In genomic region chr13:19601749-19602725, GRCh38 we compare ENCODE assay signal across 8 cellular contexts. TPM values are rescaled to one million over a fixed set of nuclear protein-coding genes. Genes with fewer than 3 reads are reported as not detected.
DNase-seq lines count a peak whose midpoint lies in the region; ATAC-seq and TF ChIP-seq lines count a peak whose summit lies in the region.

No MANE protein-coding gene starts in this region.

- H3K4me3 Mint-ChIP-seq in CD8-positive, alpha-beta memory T cell: peak overlapping the region; percentile 16 to 84 (median 51)

- peaks cover 64 to 69% of the 10 kb centered on the region in 2 donors for H3K27me3 Mint-ChIP-seq in CD8-positive, alpha-beta memory T cell

- H3K4me3 ChIP-seq in CD8-positive, alpha-beta memory T cell (ENCODE audit: low read length): no peak overlapping the region
- peak overlapping the region; percentile 73 for H3K4me3 ChIP-seq in left ventricle myocardium inferior

- peak; percentile 82 for ATAC-seq in GM18873 (IDR thresholded peaks at IDR 0.05; ENCODE audit: low FRiP score, unreplicated experiment)
- peak; percentile 76 for ATAC-seq in HG03045 (IDR thresholded peaks at IDR 0.05; ENCODE audit: unreplicated experiment)
- ATAC-seq in sciatic nerve: peak; percentile 32

- no peaks in the 10 kb centered on the region for H3K36me3 ChIP-seq in CD8-positive, alpha-beta memory T cell (ENCODE audit: insufficient read depth, low read length)
- H3K36me3 ChIP-seq in left ventricle myocardium inferior: no peaks in the 10 kb centered on the region

- intact Hi-C loops in left ventricle myocardium inferior (cut with micrococcal nuclease) (no loop called here), sciatic nerve (cut with DNase I) (no loop called here)

- H3K4me1 Mint-ChIP-seq in CD8-positive, alpha-beta memory T cell: peaks cover 1 to 7% (median 4%) of the 10 kb centered on the region in 3 donors

- CTCF ChIA-PET in CD8-positive, alpha-beta memory T cell (lab: Charles Lee): no interaction called here

- H3K9me3 Mint-ChIP-seq in CD8-positive, alpha-beta memory T cell: peaks cover 5 to 12% (median 10%) of the 10 kb centered on the region in 5 donors

- DNase-seq in CD8-positive, alpha-beta memory T cell: peak in 3 of 5 donors; percentile 1 to 21 (median 18)
- DNase-seq in NCI-H748 treated with DMSO at 0.1 percent for 48 hours (lab: John Stamatoyannopoulos, UW): peak; percentile 40
- peak; percentile 22 for DNase-seq in activated naive CD4-positive, alpha-beta T cell treated with Interleukin-2 at 50 U/mL for 16 hours
- peak; percentile 38 for DNase-seq in left ventricle myocardium inferior
- no peak for DNase-seq in sciatic nerve (ENCODE audit: low spot score)
- DNase-seq in dedifferentiated amniotic fluid mesenchymal stem cell (ENCODE audit: extremely low spot score): no peak

- POLR2A ChIA-PET in CD8-positive, alpha-beta memory T cell (lab: Charles Lee): no interaction called here

- TF ChIP-seq CTCF in left ventricle myocardium inferior (IDR thresholded peaks at IDR 0.05; ENCODE audit: borderline replicate concordance): peak; percentile 55

- no peaks in the 10 kb centered on the region for H3K4me1 ChIP-seq in CD8-positive, alpha-beta memory T cell (ENCODE audit: insufficient read depth, low read length)
- peaks cover 12% of the 10 kb centered on the region for H3K4me1 ChIP-seq in left ventricle myocardium inferior

- peaks cover 3% of the 10 kb centered on the region for H3K27me3 ChIP-seq in CD8-positive, alpha-beta memory T cell (ENCODE audit: insufficient read depth, low read length, poor library complexity, severe bottlenecking)
- H3K27me3 ChIP-seq in left ventricle myocardium inferior (ENCODE audit: low read depth): peaks cover 67% of the 10 kb centered on the region

- no peak overlapping the region for H3K27ac ChIP-seq in CD8-positive, alpha-beta memory T cell (ENCODE audit: low read depth, low read length)
- peak overlapping the region; percentile 54 for H3K27ac ChIP-seq in left ventricle myocardium inferior (replicated peaks)

- H3K9me3 ChIP-seq in CD8-positive, alpha-beta memory T cell (ENCODE audit: low read length): no peaks in the 10 kb centered on the region
- H3K9me3 ChIP-seq in left ventricle myocardium inferior (replicated peaks): peaks cover 3% of the 10 kb centered on the region

- H3K36me3 Mint-ChIP-seq in CD8-positive, alpha-beta memory T cell: peaks cover 0 to 27% (median 2%) of the 10 kb centered on the region in 3 donors

- H3K27ac Mint-ChIP-seq in CD8-positive, alpha-beta memory T cell: no peak overlapping the region

RNA-seq across cellular contexts. Expression of gene MPHOSPH8, which starts 31.4 kb away (rescaled TPM):
- 10 to 100 TPM; 40.8 to 41.0 TPM for total RNA-seq in CD8-positive, alpha-beta memory T cell
- polyA plus RNA-seq in CD8-positive, alpha-beta memory T cell: 22.4 TPM
- total RNA-seq in left ventricle myocardium inferior: 29.4 TPM
- total RNA-seq in sciatic nerve: 51.0 TPM

RNA-seq across cellular contexts. Expression of gene TPTE2, which starts 40.7 kb away (rescaled TPM):
- not detected for total RNA-seq in CD8-positive, alpha-beta memory T cell
- not detected for polyA plus RNA-seq in CD8-positive, alpha-beta memory T cell
- total RNA-seq in left ventricle myocardium inferior (not detected), sciatic nerve (not detected)

Comparison
In these comparisons a context has a peak if more than half of its experiments do, and no peak if none do; other contexts are left out.
1. DNase-seq: peak in CD8-positive, alpha-beta memory T cell (3 of 5), NCI-H748 treated with DMSO at 0.1 percent for 48 hours (single experiment), activated naive CD4-positive, alpha-beta T cell treated with Interleukin-2 at 50 U/mL for 16 hours (single experiment) and left ventricle myocardium inferior (single experiment); none in sciatic nerve (single experiment) and dedifferentiated amniotic fluid mesenchymal stem cell (single experiment).
2. ATAC-seq: peak in every context shown above with its lines; median percentile 82 in GM18873; 76 in HG03045; 32 in sciatic nerve.